ENCODE assay signal across 11 cellular contexts in genomic region chr9:84002344-84002743, GRCh38. TPM values are rescaled to one million over a fixed set of nuclear protein-coding genes. Genes with fewer than 3 reads are reported as not detected.
DNase-seq lines count a peak whose midpoint lies in the region; ATAC-seq and TF ChIP-seq lines count a peak whose summit lies in the region.
"Had no signal": no experiment of that assay in that cellular context is flagged by ENCODE, and none has a peak within 500 bp of the region (broad histone marks: within the 10 kb centered on the region; RNA-seq: fewer than 3 reads in every experiment).

No MANE protein-coding gene starts in this region.

- H3K9me3 ChIP-seq in osteoblast (ENCODE audit: low read depth, low read length), result no peaks in the 10 kb centered on the region

- H3K27me3 Mint-ChIP-seq in activated CD4-positive, alpha-beta T cell treated with anti-CD3 and anti-CD28 coated beads for 36 hours, result no peaks in the 10 kb centered on the region
- no peaks in the 10 kb centered on the region for H3K27me3 Mint-ChIP-seq in activated T-helper 2 cell treated with anti-CD3 and anti-CD28 coated beads, Interferon-gamma antibody, Interleukin-2, Interleukin-4, amounts not matched to agents 10 μg/mL and 5 μg/mL and 100 μg/mL, durations not matched to agents 14 hours and 24 hours and 36 hours (ENCODE audit: low read depth)

- peak overlapping the region; percentile 63 for H3K4me2 ChIP-seq in osteoblast (ENCODE audit: insufficient read depth, low read length)

- CTCF ChIA-PET in activated CD4-positive, alpha-beta T cell treated with anti-CD3 and anti-CD28 coated beads for 36 hours (lab: Charles Lee), result interaction anchor here (0.6 kb wide), 1 partner anchor 19 kb away, joined by 3 read pairs; no protein-coding TSS in a partner anchor

- no peaks in the 10 kb centered on the region for H3K36me3 ChIP-seq in osteoblast (ENCODE audit: insufficient read depth, low read length)

- H3K4me3 Mint-ChIP-seq in activated CD4-positive, alpha-beta T cell treated with anti-CD3 and anti-CD28 coated beads for 36 hours, result no peak overlapping the region
- H3K4me3 Mint-ChIP-seq in activated T-helper 2 cell treated with anti-CD3 and anti-CD28 coated beads, Interferon-gamma antibody, Interleukin-2, Interleukin-4, amounts not matched to agents 10 μg/mL and 5 μg/mL and 100 μg/mL, durations not matched to agents 14 hours and 24 hours and 36 hours (ENCODE audit: low read depth), result no peak overlapping the region

- H3K4me1 Mint-ChIP-seq in activated CD4-positive, alpha-beta T cell treated with anti-CD3 and anti-CD28 coated beads for 36 hours, result peaks cover 11% of the 10 kb centered on the region
- peaks cover 17% of the 10 kb centered on the region for H3K4me1 Mint-ChIP-seq in activated T-helper 2 cell treated with anti-CD3 and anti-CD28 coated beads, Interferon-gamma antibody, Interleukin-2, Interleukin-4, amounts not matched to agents 10 μg/mL and 5 μg/mL and 100 μg/mL, durations not matched to agents 14 hours and 24 hours and 36 hours (ENCODE audit: low read depth)

- no peak overlapping the region for H3K27ac ChIP-seq in osteoblast (ENCODE audit: low read depth, low read length)

- peak; percentile 26 for ATAC-seq in activated CD4-positive, alpha-beta T cell treated with anti-CD3 and anti-CD28 coated beads for 36 hours
- ATAC-seq in HG02852 (IDR thresholded peaks at IDR 0.05; ENCODE audit: unreplicated experiment), result peak; percentile 87

- H3K79me2 ChIP-seq in osteoblast (ENCODE audit: insufficient read depth, low read length), result no peaks in the 10 kb centered on the region

- intact Hi-C loops in activated CD4-positive, alpha-beta T cell treated with anti-CD3 and anti-CD28 coated beads for 36 hours (cut with DNase I, micrococcal nuclease), result no loop called here
- intact Hi-C loops in activated T-helper 2 cell treated with anti-CD3 and anti-CD28 coated beads, Interferon-gamma antibody, Interleukin-2, Interleukin-4, amounts not matched to agents 10 μg/mL and 5 μg/mL and 100 μg/mL, durations not matched to agents 14 hours and 24 hours and 36 hours (cut with micrococcal nuclease), result loop anchor here (1.0 kb wide), 1 partner anchor 22 kb away; the partner anchor contains the start of genes HNRNPK and RMI1

- POLR2A ChIA-PET in activated CD4-positive, alpha-beta T cell treated with anti-CD3 and anti-CD28 coated beads for 36 hours (lab: Charles Lee), result no interaction called here

- H3K4me1 ChIP-seq in osteoblast (ENCODE audit: insufficient read depth, low read length), result no peaks in the 10 kb centered on the region

- no peaks in the 10 kb centered on the region for H3K27me3 ChIP-seq in osteoblast (ENCODE audit: insufficient read depth, low read length)

- H4K20me1 ChIP-seq in osteoblast (ENCODE audit: insufficient read depth, low read length), result no peaks in the 10 kb centered on the region

- H3K27ac Mint-ChIP-seq in activated CD4-positive, alpha-beta T cell treated with anti-CD3 and anti-CD28 coated beads for 36 hours, result no peak overlapping the region
- H3K27ac Mint-ChIP-seq in activated T-helper 2 cell treated with anti-CD3 and anti-CD28 coated beads, Interferon-gamma antibody, Interleukin-2, Interleukin-4, amounts not matched to agents 10 μg/mL and 5 μg/mL and 100 μg/mL, durations not matched to agents 14 hours and 24 hours and 36 hours, result peak overlapping the region; percentile 12

- H2AFZ ChIP-seq in osteoblast (ENCODE audit: low read length), result peak overlapping the region; percentile 75

- no peak for TF ChIP-seq CTCF in osteoblast (IDR thresholded peaks at IDR 0.05; ENCODE audit: extremely low read depth, low read depth, low read length)

- H3K9me3 Mint-ChIP-seq in activated CD4-positive, alpha-beta T cell treated with anti-CD3 and anti-CD28 coated beads for 36 hours (ENCODE audit: low read depth), result no peaks in the 10 kb centered on the region
- H3K9me3 Mint-ChIP-seq in activated T-helper 2 cell treated with anti-CD3 and anti-CD28 coated beads, Interferon-gamma antibody, Interleukin-2, Interleukin-4, amounts not matched to agents 10 μg/mL and 5 μg/mL and 100 μg/mL, durations not matched to agents 14 hours and 24 hours and 36 hours, result no peaks in the 10 kb centered on the region

- H3K36me3 Mint-ChIP-seq in activated CD4-positive, alpha-beta T cell treated with anti-CD3 and anti-CD28 coated beads for 36 hours (ENCODE audit: low read depth), result peaks cover 25% of the 10 kb centered on the region
- peaks cover 39% of the 10 kb centered on the region for H3K36me3 Mint-ChIP-seq in activated T-helper 2 cell treated with anti-CD3 and anti-CD28 coated beads, Interferon-gamma antibody, Interleukin-2, Interleukin-4, amounts not matched to agents 10 μg/mL and 5 μg/mL and 100 μg/mL, durations not matched to agents 14 hours and 24 hours and 36 hours (ENCODE audit: low read depth)

- DNase-seq in activated CD4-positive, alpha-beta T cell treated with anti-CD3 and anti-CD28 coated beads for 36 hours, result no peak
- no peak for DNase-seq in activated CD4-positive, alpha-beta T cell treated with anti-CD3 and anti-CD28 coated beads, Interleukin-2, amount 50 U/mL, for 48 hours
- no peak for DNase-seq in activated T-helper 2 cell treated with anti-CD3 and anti-CD28 coated beads, Interferon-gamma antibody, Interleukin-2, Interleukin-4, amounts not matched to agents 10 μg/mL and 5 μg/mL and 100 μg/mL, durations not matched to agents 14 hours and 24 hours and 36 hours (ENCODE audit: low spot score)
- DNase-seq in osteoblast (ENCODE audit: insufficient read length, low spot score, missing footprints) (no peak), NCI-H1105 treated with DMSO at 0.1 percent for 48 hours (lab: John Stamatoyannopoulos, UW) (no peak), NCI-H1930 (lab: John Stamatoyannopoulos, UW) (no peak), hypothalamus (lab: John Stamatoyannopoulos, UW) (no peak)
- DNase-seq: 8988T; NCI-H1417; stimulated activated CD4-positive, alpha-beta T cell treated with anti-CD3 and anti-CD28 coated beads, Interleukin-4, amount 100 ng/mL, for 1 hour had no signal

- H3K4me3 ChIP-seq in osteoblast (ENCODE audit: insufficient read depth, low read length), result no peak overlapping the region

RNA-seq across cellular contexts. Expression of gene RMI1, which starts 21.7 kb away (rescaled TPM):
- 10 to 100 TPM; 25.0 to 25.5 TPM for total RNA-seq in activated CD4-positive, alpha-beta T cell treated with anti-CD3 and anti-CD28 coated beads for 36 hours
- total RNA-seq in activated T-helper 2 cell treated with anti-CD3 and anti-CD28 coated beads, Interferon-gamma antibody, Interleukin-2, Interleukin-4, amounts not matched to agents 10 μg/mL and 5 μg/mL and 100 μg/mL, durations not matched to agents 14 hours and 24 hours and 36 hours, result 26.1 and 27.3 TPM in 2 replicates
- 6.2 and 8.0 TPM in 2 replicates for total RNA-seq in osteoblast

RNA-seq across cellular contexts. Expression of gene HNRNPK, which starts 22.3 kb away (rescaled TPM):
- total RNA-seq in activated CD4-positive, alpha-beta T cell treated with anti-CD3 and anti-CD28 coated beads for 36 hours, result 1,000 to 10,000 TPM in 1 of 2 experiments, 100 to 1,000 TPM in 1; 848 to 1,029 TPM
- total RNA-seq in activated T-helper 2 cell treated with anti-CD3 and anti-CD28 coated beads, Interferon-gamma antibody, Interleukin-2, Interleukin-4, amounts not matched to agents 10 μg/mL and 5 μg/mL and 100 μg/mL, durations not matched to agents 14 hours and 24 hours and 36 hours, result 855 and 856 TPM in 2 replicates
- total RNA-seq in osteoblast, result 503 and 514 TPM in 2 replicates
